8 cellular contexts compared by ENCODE assay signal in genomic region chr3:113745273-113746068, GRCh38. TPM values are rescaled to one million over a fixed set of nuclear protein-coding genes. Genes with fewer than 3 reads are reported as not detected.
DNase-seq lines count a peak whose midpoint lies in the region; ATAC-seq and TF ChIP-seq lines count a peak whose summit lies in the region.

No MANE protein-coding gene starts in this region.

- H3K27me3 Mint-ChIP-seq in activated T-cell treated with anti-CD3 and anti-CD28 coated beads, Interleukin-2, amount 50 U/mL, for 24 hours = no peaks in the 10 kb centered on the region

- H3K27ac Mint-ChIP-seq in activated T-cell treated with anti-CD3 and anti-CD28 coated beads, Interleukin-2, amount 50 U/mL, for 24 hours = peak overlapping the region; percentile 100

- peaks cover 6% of the 10 kb centered on the region; the same call in 1 of the 2 replicates for H3K36me3 ChIP-seq in PC-3 (ENCODE audit: low read depth, low read length)
- no peaks in the 10 kb centered on the region for H3K36me3 ChIP-seq in esophagus (ENCODE audit: control insufficient read depth in 2 of 2, insufficient read depth in 2 of 2, low read length in 1 of 2)

- peak overlapping the region; percentile 99 for H3K4me3 Mint-ChIP-seq in activated T-cell treated with anti-CD3 and anti-CD28 coated beads, Interleukin-2, amount 50 U/mL, for 24 hours

- peak; percentile 94 for DNase-seq in DMS 273 (lab: John Stamatoyannopoulos, UW; ENCODE audit: unreplicated experiment)
- peak; percentile 92 for DNase-seq in KBM-7
- peak; percentile 93 for DNase-seq in PC-3
- DNase-seq in activated T-cell treated with anti-CD3 and anti-CD28 coated beads, Interleukin-2, amount 50 U/mL, for 24 hours = peak; percentile 74
- peak; percentile 90 for DNase-seq in myocyte (ENCODE audit: low read depth)
- peak; percentile 30 to 69 for DNase-seq in stimulated activated CD8-positive, alpha-beta memory T cell treated with anti-CD3 and anti-CD28 coated beads, Interleukin-7, amount 100 ng/mL, for 48 hours (ENCODE audit: extremely low read depth in 1 of 2, low read depth in 1 of 2)

- 0% methylated on average over 49 of the region's 49 CpGs for WGBS in esophagus, 2 donors

- peak overlapping the region; percentile 82 for H3K4me2 ChIP-seq in PC-3 (ENCODE audit: low read length)

- H3K27ac ChIP-seq in PC-3 (ENCODE audit: low read length) (peak overlapping the region; percentile 89), esophagus (ENCODE audit: low read depth in 2 of 2, low read length in 1 of 2) (peak overlapping the region; percentile 99)

- peaks cover 42% of the 10 kb centered on the region for H4K20me1 ChIP-seq in PC-3 (ENCODE audit: low read length)

- in situ Hi-C loops in KBM-7 (cut with MboI; ENCODE audit: low pct_unique_long_range_greater_than_20kb, low sequenced_read_pairs) = no loop called here

- intact Hi-C loops in PC-3 (cut with micrococcal nuclease) = loop anchor here (1.0 to 10.0 kb wide), 5 partner anchors 9 to 312 kb away; partner anchors contain the start of genes CCDC191, QTRT2 and USF3

- peak overlapping the region; percentile 87 for H3K9ac ChIP-seq in PC-3 (ENCODE audit: low read length)

- peak; percentile 72 for TF ChIP-seq CTCF in PC-3 (conservative IDR thresholded peaks at IDR 0.05; ENCODE audit: low read depth, low read length)

- peaks cover 66% of the 10 kb centered on the region for H3K36me3 Mint-ChIP-seq in activated T-cell treated with anti-CD3 and anti-CD28 coated beads, Interleukin-2, amount 50 U/mL, for 24 hours (ENCODE audit: low read depth)

- H3K4me3 ChIP-seq in PC-3 (ENCODE audit: low read length) (peak overlapping the region; percentile 96), esophagus (ENCODE audit: low read depth in 1 of 2, low read length in 2 of 2) (peak overlapping the region; percentile 89 to 97)

- H3F3A ChIP-seq in PC-3 (ENCODE audit: low read length, unreplicated experiment) = no peaks in the 10 kb centered on the region

- H3K9me3 Mint-ChIP-seq in activated T-cell treated with anti-CD3 and anti-CD28 coated beads, Interleukin-2, amount 50 U/mL, for 24 hours = no peaks in the 10 kb centered on the region

- H3K9me3 ChIP-seq in PC-3 (ENCODE audit: low read length) (no peaks in the 10 kb centered on the region), esophagus (ENCODE audit: control insufficient read depth in 2 of 2, insufficient read depth in 1 of 2, low read depth in 1 of 2, low read length in 1 of 2) (no peaks in the 10 kb centered on the region)

- H3K79me2 ChIP-seq in PC-3 (ENCODE audit: low read length) = peaks cover 91% of the 10 kb centered on the region

- H3K4me1 ChIP-seq in PC-3 (ENCODE audit: insufficient read depth, low read length) (peaks cover 47% of the 10 kb centered on the region), esophagus (ENCODE audit: control insufficient read depth in 2 of 2, insufficient read depth in 2 of 2, low read length in 1 of 2) (peaks cover 0 to 4% of the 10 kb centered on the region in 2 donors)

- H3K9me2 ChIP-seq in PC-3 (replicated peaks; ENCODE audit: low read length) = no peaks in the 10 kb centered on the region

- H3K27me3 ChIP-seq in PC-3 (ENCODE audit: low read length) = no peaks in the 10 kb centered on the region
- no peaks in the 10 kb centered on the region for H3K27me3 ChIP-seq in esophagus (ENCODE audit: control insufficient read depth in 1 of 2, insufficient read depth in 2 of 2, low read length in 2 of 2)

- peak overlapping the region; percentile 85 for H2AFZ ChIP-seq in PC-3 (ENCODE audit: low read length)

- TSS peak; percentile 7 for BruUV-seq in PC-3 (replicated peaks; lab: Mats Ljungman, UMichigan)

- CTCF ChIA-PET in PC-3 (lab: Charles Lee) = interaction anchor here (0.5 to 2.3 kb wide), 6 partner anchors 9 to 111 kb away, joined by 3 to 17 read pairs (median 4); partner anchors contain the start of gene USF3

- POLR2A ChIA-PET in PC-3 (lab: Charles Lee; ENCODE audit: unreplicated experiment) = interaction anchor here (0.5 to 1.0 kb wide), 4 partner anchors 9 to 361 kb away, joined by 4 to 31 read pairs (median 10); no protein-coding TSS in a partner anchor

- peaks cover 74% of the 10 kb centered on the region for H3K4me1 Mint-ChIP-seq in activated T-cell treated with anti-CD3 and anti-CD28 coated beads, Interleukin-2, amount 50 U/mL, for 24 hours (ENCODE audit: low read depth)

- ATAC-seq in GM21723 (IDR thresholded peaks at IDR 0.05; ENCODE audit: unreplicated experiment) = peak; percentile 61
- ATAC-seq in PC-3 = peak; percentile 64

RNA-seq across cellular contexts. Expression of gene NAA50, which starts 0.6 kb away (rescaled TPM):
- total RNA-seq in PC-3 (2014; rRNA removed) (859 and 989 TPM in 2 replicates), myocyte (188 and 263 TPM in 2 replicates)
- polyA plus RNA-seq in esophagus = 10 to 100 TPM; 24.7 to 69.7 TPM
- polyA plus RNA-seq in myocyte (2012) = 81.9 TPM

RNA-seq across cellular contexts. Expression of gene ATP6V1A, which starts 1.4 kb away (rescaled TPM):
- total RNA-seq in PC-3 (2014; rRNA removed) (40.3 and 43.8 TPM in 2 replicates), myocyte (54.7 and 59.6 TPM in 2 replicates)
- polyA plus RNA-seq in esophagus = 10 to 100 TPM; 16.1 to 16.6 TPM
- 32.6 TPM for polyA plus RNA-seq in myocyte (2012)

RNA-seq across cellular contexts. Expression of gene USF3, which starts 49.0 kb away (rescaled TPM):
- 8.1 and 10.5 TPM in 2 replicates for total RNA-seq in PC-3 (2014; rRNA removed)
- 1 to 10 TPM; 2.9 to 3.8 TPM for polyA plus RNA-seq in esophagus
- 22.5 and 23.7 TPM in 2 replicates for total RNA-seq in myocyte
- polyA plus RNA-seq in myocyte (2012) = 4.6 TPM

Comparison
In these comparisons a context has a peak if more than half of its experiments do, and no peak if none do; other contexts are left out.
1. Peak in every context shown above with its lines: DNase-seq, ATAC-seq, H3K4me3 ChIP-seq and H3K27ac ChIP-seq.